ENCODE assay signal across 35 cellular contexts in the genomic region with DNA sequence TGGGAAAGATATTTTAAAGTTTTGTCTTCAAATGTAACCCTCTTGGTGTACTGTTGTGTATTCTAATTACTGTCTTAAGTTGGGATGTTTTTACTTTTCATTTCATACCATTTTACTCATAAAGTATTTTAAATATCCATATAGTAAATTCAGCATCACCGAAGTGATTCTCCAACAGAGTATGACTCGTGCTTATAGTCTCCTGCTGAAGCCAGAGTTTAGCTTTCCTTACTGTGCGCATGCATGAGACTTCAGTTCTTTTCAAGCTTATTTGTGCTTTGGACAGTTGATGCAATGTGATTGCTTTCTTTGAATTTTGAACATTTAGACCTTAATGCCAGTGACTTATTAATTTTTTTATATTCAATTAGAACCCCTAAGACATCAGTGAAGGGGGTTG.
"Had no signal": no experiment of that assay in that cellular context is flagged by ENCODE, and none has a peak within 500 bp of the region (broad histone marks: within the 10 kb centered on the region; RNA-seq: fewer than 3 reads in every experiment).

No MANE protein-coding gene starts in this region.

- H3K9me3 ChIP-seq: MG63 had no signal

- H3K27ac ChIP-seq: KMS-11 had no signal

- H3K27me3 ChIP-seq: MG63 had no signal

- H3K4me2 ChIP-seq: KMS-11 had no signal

- H3K9ac ChIP-seq: KMS-11 had no signal

- H3K4me3 ChIP-seq: MG63 had no signal

- DNase-seq: Karpas-422, Kasumi-1, MG63, MM.1S, MV-4-11, NCI-H1048, NCI-H1092, NCI-H1092 treated with DMSO at 0.1 percent for 48 hours, NCI-H1105, NCI-H1105 treated with DMSO at 0.1 percent for 48 hours, NCI-H1417, NCI-H1417 treated with DMSO at 0.1 percent for 48 hours, NCI-H1436, NCI-H1436 treated with DMSO at 0.1 percent for 48 hours, NCI-H146, NCI-H1694, NCI-H1694 treated with DMSO at 0.1 percent for 48 hours, NCI-H187, NCI-H187 treated with DMSO at 0.1 percent for 48 hours, NCI-H1930, NCI-H2029, NCI-H2029 treated with DMSO at 0.1 percent for 48 hours, NCI-H2081, NCI-H2081 treated with DMSO at 0.1 percent for 48 hours, NCI-H2107, NCI-H2171, NCI-H2171 treated with DMSO at 0.1 percent for 48 hours, NCI-H2227 treated with DMSO at 0.1 percent for 48 hours, NCI-H226, NCI-H345, NCI-H446, NCI-H446 treated with DMSO at 0.1 percent for 48 hours, NCI-H510A, NCI-H510A treated with DMSO at 0.1 percent for 48 hours had no signal
